13 cellular contexts compared by ENCODE assay signal in the genomic region with DNA sequence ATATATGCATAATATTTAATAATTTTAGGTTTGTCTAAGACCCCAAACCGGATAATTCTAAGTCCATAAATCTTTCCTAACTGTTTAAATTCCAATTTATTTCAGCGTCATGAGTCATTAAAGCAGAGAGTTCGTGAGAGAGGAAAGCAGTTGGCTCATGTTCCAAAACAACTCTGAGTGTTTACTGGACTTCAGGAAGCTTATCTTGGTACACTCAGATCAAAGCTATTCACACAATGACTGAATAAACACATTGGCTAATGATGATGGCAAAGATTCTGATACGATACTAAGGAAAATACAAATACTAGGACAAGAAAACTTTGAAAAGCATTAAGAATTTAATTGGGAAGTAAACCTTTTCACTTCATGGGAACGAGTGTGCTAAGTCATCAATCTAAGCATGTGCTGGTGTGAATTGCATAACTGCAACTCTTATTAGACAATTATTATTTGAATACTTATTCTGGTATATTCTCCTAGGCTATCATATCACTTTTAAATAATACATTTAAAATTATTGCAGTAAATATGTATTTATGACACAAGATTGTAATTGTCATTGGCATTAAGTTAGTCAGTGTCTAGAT. TPM values are rescaled to one million over a fixed set of nuclear protein-coding genes. Genes with fewer than 3 reads are reported as not detected.
DNase-seq lines count a peak whose midpoint lies in the region; ATAC-seq and TF ChIP-seq lines count a peak whose summit lies in the region.
"Had no signal": no experiment of that assay in that cellular context is flagged by ENCODE, and none has a peak within 500 bp of the region (broad histone marks: within the 10 kb centered on the region; RNA-seq: fewer than 3 reads in every experiment).

No MANE protein-coding gene starts in this region.

- H3K27me3 ChIP-seq in SK-N-SH (ENCODE audit: insufficient read depth) (no peaks in the 10 kb centered on the region), upper lobe of left lung (no peaks in the 10 kb centered on the region)

- TF ChIP-seq RAD21 in SK-N-SH (IDR thresholded peaks at IDR 0.05; ENCODE audit: low read length) = no peak

- peaks cover 13% of the 10 kb centered on the region for H3F3A ChIP-seq in SK-N-SH (replicated peaks; ENCODE audit: insufficient read depth)

- POLR2A ChIA-PET in SK-N-SH (lab: Yijun Ruan, JAX) = no interaction called here

- H3K27ac ChIP-seq in SK-N-SH (ENCODE audit: low read depth in 2 of 2, low read length in 1 of 2) = peak overlapping the region in 1 of 2 experiments; percentile 46; a peak in 2 of 4 replicates
- peak overlapping the region in 3 of 4 donors; percentile 13 to 78 (median 52) for H3K27ac ChIP-seq in upper lobe of left lung

- H3K4me2 ChIP-seq in SK-N-SH = no peak overlapping the region

- H3K4me3 ChIP-seq in SK-N-SH (ENCODE audit: low read depth in 2 of 2, low read length in 1 of 2) (no peak overlapping the region), upper lobe of left lung (no peak overlapping the region)
- H3K4me3 ChIP-seq: skin epidermis had no signal

- no peak overlapping the region for H2AFZ ChIP-seq in SK-N-SH (ENCODE audit: low read depth)

- ATAC-seq in SK-N-SH treated with all-trans-retinoic acid at 6 μM for 48 hours (no peak), upper lobe of left lung (ENCODE audit: low FRiP score in 2 of 2) (peak in 1 of 2 donors; percentile 57), HG02759 (IDR thresholded peaks at IDR 0.05; ENCODE audit: unreplicated experiment) (no peak), HG02852 (IDR thresholded peaks at IDR 0.05; ENCODE audit: unreplicated experiment) (no peak)
- ATAC-seq: activated CD8-positive, alpha-beta memory T cell treated with anti-CD3 and anti-CD28 coated beads, Interleukin-2, amount 10 ng/mL, durations not matched to agents 7 days and 5 days had no signal

- H3K79me2 ChIP-seq in SK-N-SH (ENCODE audit: insufficient read depth) = no peaks in the 10 kb centered on the region

- WGBS in SK-N-SH (ENCODE audit: low lambda C conversion rate) = 6% methylated on average over 5 of the region's 5 CpGs
- WGBS in upper lobe of left lung, 2 donors = 17 to 18% methylated on average over 5 of the region's 5 CpGs

- no peaks in the 10 kb centered on the region for H3K9me2 ChIP-seq in SK-N-SH

- no peak; a peak in 1 of 4 replicates for TF ChIP-seq EP300 in SK-N-SH (IDR thresholded peaks at IDR 0.05; ENCODE audit: borderline replicate concordance in 1 of 2, low read depth in 1 of 2, low read length in 1 of 2)
- TF ChIP-seq EP300 in upper lobe of left lung (IDR thresholded peaks at IDR 0.05) = peak; percentile 45 to 98 (median 86)

- peaks cover 0 to 9% of the 10 kb centered on the region in 2 experiments; a peak in 1 of 4 replicates for H3K4me1 ChIP-seq in SK-N-SH (ENCODE audit: control insufficient read depth in 1 of 2, insufficient read depth in 2 of 2, low read depth in 1 of 2, low read length in 1 of 2)
- peaks cover 0 to 17% (median 11%) of the 10 kb centered on the region in 4 donors for H3K4me1 ChIP-seq in upper lobe of left lung

- DNase-seq in SK-N-SH (no peak), amniotic stem cell (lab: John Stamatoyannopoulos, UW) (peak; percentile 91), iris pigment epithelial cell (ENCODE audit: low read depth) (peak; percentile 98), upper lobe of left lung (no peak)
- no peak for DNase-seq in activated CD8-positive, alpha-beta memory T cell treated with anti-CD3 and anti-CD28 coated beads for 24 hours
- DNase-seq: ACHN; activated CD8-positive, alpha-beta memory T cell treated with anti-CD3 and anti-CD28 coated beads, Interleukin-2, amount 10 ng/mL, durations not matched to agents 7 days and 5 days; NCI-H1436; stimulated activated naive CD4-positive, alpha-beta T cell had no signal

- CTCF ChIA-PET in SK-N-SH (lab: Yijun Ruan, JAX) = no interaction called here

- TF ChIP-seq CTCF in SK-N-SH (IDR thresholded peaks at IDR 0.05) (no peak), upper lobe of left lung (IDR thresholded peaks at IDR 0.05) (no peak)

- H4K20me1 ChIP-seq in SK-N-SH (ENCODE audit: insufficient read depth) = no peaks in the 10 kb centered on the region

- H3K9ac ChIP-seq in SK-N-SH = no peak overlapping the region

- no peak for TF ChIP-seq POLR2A in upper lobe of left lung (IDR thresholded peaks at IDR 0.05)

- H3K36me3 ChIP-seq in SK-N-SH (replicated peaks in 1 of 2; ENCODE audit: control insufficient read depth in 1 of 2, insufficient read depth in 2 of 2, low read length in 1 of 2) = no peaks in the 10 kb centered on the region
- H3K36me3 ChIP-seq in upper lobe of left lung = no peaks in the 10 kb centered on the region

- no peaks in the 10 kb centered on the region for H3K9me3 ChIP-seq in SK-N-SH
- no peaks in the 10 kb centered on the region for H3K9me3 ChIP-seq in upper lobe of left lung

TF ChIP-seq in SK-N-SH, 30 proteins besides CTCF, POLR2A, EP300 and RAD21:
- peak; percentile 5; the same call in 1 of the 2 replicates for TF ChIP-seq JUND (IDR thresholded peaks at IDR 0.05)
- TF ChIP-seq, protein P1, sequence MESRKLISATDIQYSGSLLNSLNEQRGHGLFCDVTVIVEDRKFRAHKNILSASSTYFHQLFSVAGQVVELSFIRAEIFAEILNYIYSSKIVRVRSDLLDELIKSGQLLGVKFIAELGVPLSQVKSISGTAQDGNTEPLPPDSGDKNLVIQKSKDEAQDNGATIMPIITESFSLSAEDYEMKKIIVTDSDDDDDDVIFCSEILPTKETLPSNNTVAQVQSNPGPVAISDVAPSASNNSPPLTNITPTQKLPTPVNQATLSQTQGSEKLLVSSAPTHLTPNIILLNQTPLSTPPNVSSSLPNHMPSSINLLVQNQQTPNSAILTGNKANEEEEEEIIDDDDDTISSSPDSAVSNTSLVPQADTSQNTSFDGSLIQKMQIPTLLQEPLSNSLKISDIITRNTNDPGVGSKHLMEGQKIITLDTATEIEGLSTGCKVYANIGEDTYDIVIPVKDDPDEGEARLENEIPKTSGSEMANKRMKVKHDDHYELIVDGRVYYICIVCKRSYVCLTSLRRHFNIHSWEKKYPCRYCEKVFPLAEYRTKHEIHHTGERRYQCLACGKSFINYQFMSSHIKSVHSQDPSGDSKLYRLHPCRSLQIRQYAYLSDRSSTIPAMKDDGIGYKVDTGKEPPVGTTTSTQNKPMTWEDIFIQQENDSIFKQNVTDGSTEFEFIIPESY (IDR thresholded peaks at IDR 0.05; ENCODE audit: borderline replicate concordance, low read depth) = no peak
- 0 out of 2 replicates have a peak, but pooled peaks have one; percentile 4 for TF ChIP-seq TCF12 (IDR thresholded peaks at IDR 0.05)
- 0 out of 2 replicates have a peak, but pooled peaks have one; percentile 19 for TF ChIP-seq FOSL2 (IDR thresholded peaks at IDR 0.05; ENCODE audit: borderline replicate concordance, low read depth)
- TF ChIP-seq ELF1 (IDR thresholded peaks at IDR 0.05) = no peak
- TF ChIP-seq, protein P2, sequence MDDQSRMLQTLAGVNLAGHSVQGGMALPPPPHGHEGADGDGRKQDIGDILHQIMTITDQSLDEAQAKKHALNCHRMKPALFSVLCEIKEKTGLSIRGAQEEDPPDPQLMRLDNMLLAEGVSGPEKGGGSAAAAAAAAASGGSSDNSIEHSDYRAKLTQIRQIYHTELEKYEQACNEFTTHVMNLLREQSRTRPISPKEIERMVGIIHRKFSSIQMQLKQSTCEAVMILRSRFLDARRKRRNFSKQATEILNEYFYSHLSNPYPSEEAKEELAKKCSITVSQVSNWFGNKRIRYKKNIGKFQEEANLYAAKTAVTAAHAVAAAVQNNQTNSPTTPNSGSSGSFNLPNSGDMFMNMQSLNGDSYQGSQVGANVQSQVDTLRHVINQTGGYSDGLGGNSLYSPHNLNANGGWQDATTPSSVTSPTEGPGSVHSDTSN (IDR thresholded peaks at IDR 0.05) = peak; percentile 25; the same call in 1 of the 2 replicates
- no peak for TF ChIP-seq NRF1 (IDR thresholded peaks at IDR 0.05; ENCODE audit: low read depth, low read length)

TF ChIP-seq in SK-N-SH treated with all-trans-retinoic acid at 6 μM for 48 hours, 23 proteins besides CTCF, POLR2A, EP300 and RAD21:
- TF ChIP-seq TCF4 (CRISPR knock-in tag; IDR thresholded peaks at IDR 0.05; ENCODE audit: borderline replicate concordance) (no peak), ZC3H10 (CRISPR knock-in tag; IDR thresholded peaks at IDR 0.05) (no peak), BACH2 (CRISPR knock-in tag; IDR thresholded peaks at IDR 0.05; ENCODE audit: borderline replicate concordance) (no peak), ZNF70 (CRISPR knock-in tag; IDR thresholded peaks at IDR 0.05) (no peak), ZFP30 (CRISPR knock-in tag; IDR thresholded peaks at IDR 0.05) (no peak)
- TF ChIP-seq, protein P3, sequence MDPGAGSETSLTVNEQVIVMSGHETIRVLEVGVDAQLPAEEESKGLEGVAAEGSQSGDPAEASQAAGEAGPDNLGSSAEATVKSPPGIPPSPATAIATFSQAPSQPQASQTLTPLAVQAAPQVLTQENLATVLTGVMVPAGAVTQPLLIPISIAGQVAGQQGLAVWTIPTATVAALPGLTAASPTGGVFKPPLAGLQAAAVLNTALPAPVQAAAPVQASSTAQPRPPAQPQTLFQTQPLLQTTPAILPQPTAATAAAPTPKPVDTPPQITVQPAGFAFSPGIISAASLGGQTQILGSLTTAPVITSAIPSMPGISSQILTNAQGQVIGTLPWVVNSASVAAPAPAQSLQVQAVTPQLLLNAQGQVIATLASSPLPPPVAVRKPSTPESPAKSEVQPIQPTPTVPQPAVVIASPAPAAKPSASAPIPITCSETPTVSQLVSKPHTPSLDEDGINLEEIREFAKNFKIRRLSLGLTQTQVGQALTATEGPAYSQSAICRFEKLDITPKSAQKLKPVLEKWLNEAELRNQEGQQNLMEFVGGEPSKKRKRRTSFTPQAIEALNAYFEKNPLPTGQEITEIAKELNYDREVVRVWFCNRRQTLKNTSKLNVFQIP (CRISPR knock-in tag; IDR thresholded peaks at IDR 0.05; ENCODE audit: borderline replicate concordance, low read depth) = no peak

RNA-seq across cellular contexts. Expression of a gene that starts 34.8 kb away (rescaled TPM):
- polyA plus RNA-seq in SK-N-SH (2012; rRNA removed) = 0.02 TPM in 1 of 2 replicates, not detected in the other
- not detected in 2 replicates for polyA plus RNA-seq in SK-N-SH (2012; cell fraction: cytosol; rRNA removed)
- not detected in 2 replicates for polyA plus RNA-seq in SK-N-SH (2012; cell fraction: nucleus; rRNA removed)
- total RNA-seq in upper lobe of left lung = 100 to 1,000 TPM in 1 of 6 donors, 10 to 100 TPM in 5; 27.2 to 121 (median 53.3) TPM
- total RNA-seq: activated CD8-positive, alpha-beta memory T cell treated with anti-CD3 and anti-CD28 coated beads, Interleukin-2, amount 10 ng/mL, durations not matched to agents 7 days and 5 days had no signal

Comparison
In these comparisons a context has a peak if more than half of its experiments do, and no peak if none do; other contexts are left out.
1. DNase-seq: peak in amniotic stem cell (single experiment) and iris pigment epithelial cell (single experiment); none in SK-N-SH (single experiment), upper lobe of left lung (0 of 2) and activated CD8-positive, alpha-beta memory T cell treated with anti-CD3 and anti-CD28 coated beads for 24 hours (single experiment).